ENCODE assay signal across 25 cellular contexts in genomic region chr15:84903751-84904150, GRCh38. TPM values are rescaled to one million over a fixed set of nuclear protein-coding genes. Genes with fewer than 3 reads are reported as not detected.
"Had no signal": no experiment of that assay in that cellular context is flagged by ENCODE, and none has a peak within 500 bp of the region (broad histone marks: within the 10 kb centered on the region; RNA-seq: fewer than 3 reads in every experiment).

No MANE protein-coding gene starts in this region.

- H3K27ac ChIP-seq: foreskin keratinocyte, hepatocyte, spleen, thyroid gland had no signal

- H3K27ac Mint-ChIP-seq: activated T-cell treated with anti-CD3 and anti-CD28 coated beads, Interleukin-2, amount 50 U/mL, for 24 hours; dendritic cell treated with granulocyte-macrophage colony-stimulating factor and Interleukin-4, amounts not matched to agents 40 ng/mL and 50 ng/mL, for 4 days; immature natural killer cell; memory B cell had no signal

- H3K27me3 Mint-ChIP-seq: activated T-cell treated with anti-CD3 and anti-CD28 coated beads, Interleukin-2, amount 50 U/mL, for 24 hours; activated T-helper 17 cell treated with anti-CD3 and anti-CD28 coated beads, Interleukin-2, amount 50 U/mL, for 72 hours had no signal

- DNase-seq: activated CD4-positive, alpha-beta T cell treated with anti-CD3 and anti-CD28 coated beads for 1 hour; activated CD4-positive, alpha-beta T cell treated with anti-CD3 and anti-CD28 coated beads, Interleukin-2, amount 50 U/mL, for 1 hour; activated T-cell treated with anti-CD3 and anti-CD28 coated beads, Interleukin-2, amount 50 U/mL, for 24 hours; adrenal gland; effector CD4-positive, alpha-beta T cell; foreskin keratinocyte; immature natural killer cell; occipital lobe; sigmoid colon; spleen; stimulated activated CD4-positive, alpha-beta T cell treated with anti-CD3 and anti-CD28 coated beads, Interleukin-4, amount 100 ng/mL, for 1 hour; stimulated activated naive CD4-positive, alpha-beta T cell treated with Interleukin-2 at 50 U/mL for 16 hours; T-helper 9 cell; thyroid gland had no signal

- H3K79me2 ChIP-seq: hepatocyte had no signal

- H3K4me1 Mint-ChIP-seq: activated T-helper 17 cell treated with anti-CD3 and anti-CD28 coated beads, Interleukin-2, amount 50 U/mL, for 72 hours; immature natural killer cell; memory B cell had no signal

- H2AFZ ChIP-seq: hepatocyte had no signal

- H3K4me3 Mint-ChIP-seq: activated T-cell treated with anti-CD3 and anti-CD28 coated beads, Interleukin-2, amount 50 U/mL, for 24 hours; activated T-helper 17 cell treated with anti-CD3 and anti-CD28 coated beads, Interleukin-2, amount 50 U/mL, for 72 hours; dendritic cell treated with granulocyte-macrophage colony-stimulating factor and Interleukin-4, amounts not matched to agents 40 ng/mL and 50 ng/mL, for 4 days; immature natural killer cell; memory B cell; nephron had no signal

- H3K27me3 ChIP-seq: adrenal gland, hepatocyte, sigmoid colon, spleen, thyroid gland had no signal

- H3K9me3 Mint-ChIP-seq: activated naive CD4-positive, alpha-beta T cell treated with anti-CD3 and anti-CD28 coated beads, Interleukin-2, amount 50 U/mL, for 72 hours; immature natural killer cell had no signal

- H3K36me3 ChIP-seq: adrenal gland, sigmoid colon, spleen, thyroid gland had no signal

- H3K4me3 ChIP-seq: adrenal gland, hepatocyte, sigmoid colon, spleen, thyroid gland had no signal

- H3K4me2 ChIP-seq: hepatocyte had no signal

- FAIRE-seq: bronchial epithelial cell had no signal

- H3K9me3 ChIP-seq: sigmoid colon, thyroid gland had no signal

- H3K36me3 Mint-ChIP-seq: immature natural killer cell had no signal

- H3K4me1 ChIP-seq: foreskin keratinocyte, spleen had no signal

- ATAC-seq: activated naive CD4-positive, alpha-beta T cell treated with anti-CD3 and anti-CD28 coated beads, Interleukin-2, amount 50 U/mL, for 72 hours; activated T-helper 17 cell treated with anti-CD3 and anti-CD28 coated beads, Interleukin-2, amount 50 U/mL, for 72 hours; foreskin keratinocyte had no signal

RNA-seq across cellular contexts. Expression of gene SLC28A1, which starts 19.3 kb away (rescaled TPM):
- total RNA-seq: activated T-helper 17 cell treated with anti-CD3 and anti-CD28 coated beads, Interleukin-2, amount 50 U/mL, for 72 hours; bronchial epithelial cell; cerebellum; foreskin keratinocyte; glomerular endothelial cell; lower leg skin; occipital lobe; sigmoid colon; T-helper 1 cell treated with Interleukin-12 subunit alpha and Interleukin-12 subunit beta and Interleukin-4 antibody, amounts not matched to agents 30 ng/mL and 1 ng/mL, for 36 hours; thyroid gland had no signal
- polyA plus RNA-seq: foreskin keratinocyte, immature natural killer cell, sigmoid colon had no signal
